Comparison of ENCODE assay signal across 9 cellular contexts in genomic region chr1:30879940-30880339, GRCh38. TPM values are rescaled to one million over a fixed set of nuclear protein-coding genes. Genes with fewer than 3 reads are reported as not detected.
A peak's percentile ranks its signal among the peaks of the same experiment; 100 is the strongest.
DNase-seq lines count a peak whose midpoint lies in the region; TF ChIP-seq lines count a peak whose summit lies in the region.
"Had no signal": no experiment of that assay in that cellular context is flagged by ENCODE, and none has a peak within 500 bp of the region (broad histone marks: within the 10 kb centered on the region; RNA-seq: fewer than 3 reads in every experiment).

No MANE protein-coding gene starts in this region.

- H2AFZ ChIP-seq in osteoblast (ENCODE audit: low read length): no peak overlapping the region

- no peak overlapping the region for H3K4me3 ChIP-seq in HEK293 (ENCODE audit: low read depth, low read length)
- no peak overlapping the region for H3K4me3 ChIP-seq in osteoblast (ENCODE audit: insufficient read depth, low read length)

- H3K27ac ChIP-seq in HEK293 (ENCODE audit: extremely low read depth, low read depth, low read length) (no peak overlapping the region), osteoblast (ENCODE audit: low read depth, low read length) (no peak overlapping the region)

- H3K79me2 ChIP-seq in osteoblast (ENCODE audit: insufficient read depth, low read length): no peaks in the 10 kb centered on the region

- TF ChIP-seq CTCF in HEK293 (tag by site-specific recombination; IDR thresholded peaks at IDR 0.05) (no peak), osteoblast (IDR thresholded peaks at IDR 0.05; ENCODE audit: extremely low read depth, low read depth, low read length) (no peak)

- H3K27me3 ChIP-seq in osteoblast (ENCODE audit: insufficient read depth, low read length): no peaks in the 10 kb centered on the region

- H3K9me3 ChIP-seq in HEK293 (ENCODE audit: control insufficient read depth, insufficient read depth, low read depth, low read length): no peaks in the 10 kb centered on the region
- no peaks in the 10 kb centered on the region for H3K9me3 ChIP-seq in osteoblast (ENCODE audit: low read depth, low read length)

- H3K4me1 ChIP-seq in HEK293 (ENCODE audit: control insufficient read depth, insufficient read depth, low read length): peaks cover 8% of the 10 kb centered on the region
- peaks cover 8% of the 10 kb centered on the region for H3K4me1 ChIP-seq in osteoblast (ENCODE audit: insufficient read depth, low read length)

- peak; percentile 88 for DNase-seq in NCI-H345 (lab: John Stamatoyannopoulos, UW)
- peak; percentile 45 for DNase-seq in cerebellum (ENCODE audit: low spot score)
- peak; percentile 45 for DNase-seq in osteoblast (ENCODE audit: insufficient read length, low spot score, missing footprints)
- DNase-seq in effector CD8-positive, alpha-beta T cell (lab: John Stamatoyannopoulos, UW): no peak
- DNase-seq in occipital lobe (lab: John Stamatoyannopoulos, UW): no peak
- DNase-seq in AG08395 (ENCODE audit: low spot score): no peak
- no peak for DNase-seq in GM03348 (ENCODE audit: low spot score)
- DNase-seq: activated T-cell treated with anti-CD3 and anti-CD28 coated beads, Interleukin-2, amount 50 U/mL, for 4 hours had no signal

- CTCF ChIA-PET in HEK293 (lab: Yijun Ruan, JAX): no interaction called here

- H3K36me3 ChIP-seq in HEK293 (ENCODE audit: control insufficient read depth in 2 of 2, insufficient read depth in 1 of 2, low read length in 2 of 2): peaks cover 0 to 12% of the 10 kb centered on the region in 2 experiments; a peak in 1 of 3 replicates
- H3K36me3 ChIP-seq in osteoblast (ENCODE audit: insufficient read depth, low read length): no peaks in the 10 kb centered on the region

- no peak overlapping the region for H3K4me2 ChIP-seq in osteoblast (ENCODE audit: insufficient read depth, low read length)

- POLR2A ChIA-PET in HEK293 (lab: Yijun Ruan, JAX): interaction anchor here (1.6 kb wide), 1 partner anchor 13 kb away, joined by 3 read pairs; no protein-coding TSS in a partner anchor

- peaks cover 25% of the 10 kb centered on the region for H4K20me1 ChIP-seq in osteoblast (ENCODE audit: insufficient read depth, low read length)

TF ChIP-seq in HEK293, 187 proteins besides CTCF, POLR2A, EP300 and RAD21:
- TF ChIP-seq MZF1 (tag by site-specific recombination; IDR thresholded peaks at IDR 0.05; ENCODE audit: borderline replicate concordance) (no peak), ZNF398 (tag by site-specific recombination; IDR thresholded peaks at IDR 0.05) (peak; percentile 48; the same call in 1 of the 2 replicates), ZSCAN4 (tag by site-specific recombination; IDR thresholded peaks at IDR 0.05) (0 out of 2 replicates have a peak, but pooled peaks have one; percentile 16), GLIS1 (tag by site-specific recombination; IDR thresholded peaks at IDR 0.05) (peak; percentile 78), MYNN (tag by site-specific recombination; IDR thresholded peaks at IDR 0.05; ENCODE audit: borderline replicate concordance) (peak; percentile 93), HOXC10 (CRISPR knock-in tag; IDR thresholded peaks at IDR 0.05) (no peak), ZNF19 (tag by site-specific recombination; IDR thresholded peaks at IDR 0.05; ENCODE audit: low read depth) (no peak), ZFP69B (tag by site-specific recombination; IDR thresholded peaks at IDR 0.05) (no peak), ZNF155 (tag by site-specific recombination; IDR thresholded peaks at IDR 0.05) (no peak), ZIC2 (tag by site-specific recombination; IDR thresholded peaks at IDR 0.05) (peak; percentile 76), ZNF530 (tag by site-specific recombination; IDR thresholded peaks at IDR 0.05; ENCODE audit: low read depth) (no peak)

RNA-seq across cellular contexts. Expression of gene SDC3, which starts 28.6 kb away (rescaled TPM):
- total RNA-seq in cerebellum (79.0 TPM), osteoblast (38.0 and 39.8 TPM in 2 replicates), occipital lobe (66.1 TPM)

Comparison
In these comparisons a context has a peak if more than half of its experiments do, and no peak if none do; other contexts are left out.
1. DNase-seq: peak in NCI-H345 (single experiment), cerebellum (single experiment) and osteoblast (single experiment); none in effector CD8-positive, alpha-beta T cell (single experiment), occipital lobe (single experiment), AG08395 (single experiment) and GM03348 (single experiment).